ENCODE assay signal across 23 cellular contexts in the genomic region with DNA sequence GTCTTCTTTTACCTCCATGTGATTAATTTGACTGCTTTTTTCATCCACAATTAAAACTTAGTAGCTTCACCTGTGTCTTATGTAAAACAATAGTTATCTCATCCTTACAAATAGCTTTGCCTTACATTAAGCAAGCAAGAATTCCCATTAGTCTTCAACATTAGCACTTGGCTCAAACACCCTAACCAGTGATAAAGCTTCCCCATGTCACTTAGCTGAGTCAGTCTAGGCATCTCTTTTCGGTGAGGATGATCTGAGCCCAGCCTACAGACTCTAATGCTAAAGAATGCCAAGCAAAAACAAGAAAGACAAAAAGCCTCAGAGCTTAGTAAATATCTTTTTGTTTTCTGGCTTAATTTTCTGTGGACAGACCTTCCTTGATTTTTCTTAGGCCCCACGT. TPM values are rescaled to one million over a fixed set of nuclear protein-coding genes. Genes with fewer than 3 reads are reported as not detected.
DNase-seq lines count a peak whose midpoint lies in the region; ATAC-seq and TF ChIP-seq lines count a peak whose summit lies in the region.
"Had no signal": no experiment of that assay in that cellular context is flagged by ENCODE, and none has a peak within 500 bp of the region (broad histone marks: within the 10 kb centered on the region; RNA-seq: fewer than 3 reads in every experiment).

No MANE protein-coding gene starts in this region.

- intact Hi-C loops in CD4-positive, alpha-beta T cell (cut with DNase I, micrococcal nuclease) = no loop called here

- no peak for DNase-seq in activated naive CD4-positive, alpha-beta T cell (lab: John Stamatoyannopoulos, UW)
- peak; percentile 56 for DNase-seq in RPMI7951 (ENCODE audit: low read depth)
- DNase-seq in foreskin fibroblast = peak; percentile 47 to 68
- DNase-seq in stimulated activated effector memory CD8-positive, alpha-beta T cell treated with anti-CD3 and anti-CD28 coated beads, Interleukin-12 subunit alpha, Interleukin-12 subunit beta, amount 100 ng/mL, for 72 hours (ENCODE audit: low spot score in 2 of 2) = no peak
- DNase-seq in H4 (ENCODE audit: low spot score) = no peak
- DNase-seq in AG08396 (ENCODE audit: low spot score) = no peak
- DNase-seq in CD4-positive, alpha-beta T cell = no peak
- DNase-seq: 8988T; activated CD4-positive, alpha-beta T cell treated with anti-CD3 and anti-CD28 coated beads for 4 hours; activated CD8-positive, alpha-beta memory T cell treated with anti-CD3 and anti-CD28 coated beads, Interleukin-2, amount 50 U/mL, for 48 hours; CD8-positive, alpha-beta memory T cell; dermis blood vessel endothelial cell; hippocampal formation; left lung; NCI-H187 treated with DMSO at 0.1 percent for 48 hours; NCI-H510A; posterior cingulate gyrus; spleen; transverse colon had no signal

- CTCF ChIA-PET in CD4-positive, alpha-beta T cell (lab: Charles Lee) = no interaction called here

- H3K27ac ChIP-seq in CD4-positive, alpha-beta T cell (ENCODE audit: low read depth, low read length) = no peak overlapping the region
- H3K27ac ChIP-seq: left lung, spleen, transverse colon had no signal

- POLR2A ChIA-PET in CD4-positive, alpha-beta T cell (lab: Charles Lee) = no interaction called here

- no peak for TF ChIP-seq CTCF in foreskin fibroblast (IDR thresholded peaks at IDR 0.05; ENCODE audit: low read depth, low read length)
- no peak for TF ChIP-seq CTCF in CD4-positive, alpha-beta T cell (IDR thresholded peaks at IDR 0.05)

- peak; percentile 58 for ATAC-seq in stimulated activated effector memory CD8-positive, alpha-beta T cell treated with anti-CD3 and anti-CD28 coated beads, Interleukin-12 subunit alpha, Interleukin-12 subunit beta, amount 100 ng/mL, for 72 hours
- ATAC-seq in CD4-positive, alpha-beta T cell (ENCODE audit: poor library complexity) = no peak
- ATAC-seq: GM12878; GM23338; left lung; stimulated activated memory B cell treated with anti-CD40 and anti-IgM and Interleukin-4, amounts not matched to agents 10 μg/mL and 1 μg/mL and 100 μg/mL, for 72 hours had no signal

- peak overlapping the region; percentile 2 for H3K27ac Mint-ChIP-seq in activated naive CD4-positive, alpha-beta T cell treated with anti-CD3 and anti-CD28 coated beads, Interleukin-2, amount 50 U/mL, for 24 hours
- no peak overlapping the region for H3K27ac Mint-ChIP-seq in stimulated activated effector memory CD8-positive, alpha-beta T cell treated with anti-CD3 and anti-CD28 coated beads, Interleukin-12 subunit alpha, Interleukin-12 subunit beta, amount 100 ng/mL, for 72 hours
- no peak overlapping the region for H3K27ac Mint-ChIP-seq in CD4-positive, alpha-beta T cell
- H3K27ac Mint-ChIP-seq: GM23338; stimulated activated memory B cell treated with anti-CD40 and anti-IgM and Interleukin-4, amounts not matched to agents 10 μg/mL and 1 μg/mL and 100 μg/mL, for 72 hours had no signal

- no peaks in the 10 kb centered on the region for H3K9me3 Mint-ChIP-seq in activated naive CD4-positive, alpha-beta T cell treated with anti-CD3 and anti-CD28 coated beads, Interleukin-2, amount 50 U/mL, for 24 hours
- no peaks in the 10 kb centered on the region for H3K9me3 Mint-ChIP-seq in stimulated activated effector memory CD8-positive, alpha-beta T cell treated with anti-CD3 and anti-CD28 coated beads, Interleukin-12 subunit alpha, Interleukin-12 subunit beta, amount 100 ng/mL, for 72 hours
- H3K9me3 Mint-ChIP-seq in CD4-positive, alpha-beta T cell = no peaks in the 10 kb centered on the region
- H3K9me3 Mint-ChIP-seq: stimulated activated memory B cell treated with anti-CD40 and anti-IgM and Interleukin-4, amounts not matched to agents 10 μg/mL and 1 μg/mL and 100 μg/mL, for 72 hours had no signal

- peaks cover 2% of the 10 kb centered on the region for H3K27me3 Mint-ChIP-seq in activated naive CD4-positive, alpha-beta T cell treated with anti-CD3 and anti-CD28 coated beads, Interleukin-2, amount 50 U/mL, for 24 hours
- peaks cover 4% of the 10 kb centered on the region for H3K27me3 Mint-ChIP-seq in CD4-positive, alpha-beta T cell

- H3K4me3 ChIP-seq in foreskin fibroblast (ENCODE audit: low read depth in 1 of 2, low read length in 2 of 2) = no peak overlapping the region
- H3K4me3 ChIP-seq: GM12878, GM23338, left lung, spleen, transverse colon had no signal

- no peak overlapping the region for H3K4me3 Mint-ChIP-seq in activated naive CD4-positive, alpha-beta T cell treated with anti-CD3 and anti-CD28 coated beads, Interleukin-2, amount 50 U/mL, for 24 hours
- H3K4me3 Mint-ChIP-seq in stimulated activated effector memory CD8-positive, alpha-beta T cell treated with anti-CD3 and anti-CD28 coated beads, Interleukin-12 subunit alpha, Interleukin-12 subunit beta, amount 100 ng/mL, for 72 hours = no peak overlapping the region
- H3K4me3 Mint-ChIP-seq in CD4-positive, alpha-beta T cell = no peak overlapping the region
- H3K4me3 Mint-ChIP-seq: CD8-positive, alpha-beta memory T cell; GM23338; stimulated activated memory B cell treated with anti-CD40 and anti-IgM and Interleukin-4, amounts not matched to agents 10 μg/mL and 1 μg/mL and 100 μg/mL, for 72 hours had no signal

- H3K4me1 Mint-ChIP-seq in activated naive CD4-positive, alpha-beta T cell treated with anti-CD3 and anti-CD28 coated beads, Interleukin-2, amount 50 U/mL, for 24 hours = peaks cover 16% of the 10 kb centered on the region
- peaks cover 16% of the 10 kb centered on the region for H3K4me1 Mint-ChIP-seq in stimulated activated effector memory CD8-positive, alpha-beta T cell treated with anti-CD3 and anti-CD28 coated beads, Interleukin-12 subunit alpha, Interleukin-12 subunit beta, amount 100 ng/mL, for 72 hours
- peaks cover 10% of the 10 kb centered on the region for H3K4me1 Mint-ChIP-seq in CD4-positive, alpha-beta T cell (ENCODE audit: low read depth)
- H3K4me1 Mint-ChIP-seq: GM23338; stimulated activated memory B cell treated with anti-CD40 and anti-IgM and Interleukin-4, amounts not matched to agents 10 μg/mL and 1 μg/mL and 100 μg/mL, for 72 hours had no signal

- H3K36me3 Mint-ChIP-seq in activated naive CD4-positive, alpha-beta T cell treated with anti-CD3 and anti-CD28 coated beads, Interleukin-2, amount 50 U/mL, for 24 hours = no peaks in the 10 kb centered on the region
- no peaks in the 10 kb centered on the region for H3K36me3 Mint-ChIP-seq in stimulated activated effector memory CD8-positive, alpha-beta T cell treated with anti-CD3 and anti-CD28 coated beads, Interleukin-12 subunit alpha, Interleukin-12 subunit beta, amount 100 ng/mL, for 72 hours
- no peaks in the 10 kb centered on the region for H3K36me3 Mint-ChIP-seq in CD4-positive, alpha-beta T cell (ENCODE audit: low read depth)
- H3K36me3 Mint-ChIP-seq: stimulated activated memory B cell treated with anti-CD40 and anti-IgM and Interleukin-4, amounts not matched to agents 10 μg/mL and 1 μg/mL and 100 μg/mL, for 72 hours had no signal

- H3K27me3 ChIP-seq in CD4-positive, alpha-beta T cell (ENCODE audit: control insufficient read depth, insufficient read depth, low read length) = peaks cover 5% of the 10 kb centered on the region
- H3K27me3 ChIP-seq: left lung had no signal

- no peaks in the 10 kb centered on the region for H3K9me3 ChIP-seq in CD4-positive, alpha-beta T cell (ENCODE audit: control insufficient read depth, low read length)
- H3K9me3 ChIP-seq: left lung, spleen, transverse colon had no signal

RNA-seq across cellular contexts. Expression of gene GAD1, which starts 26.1 kb away (rescaled TPM):
- 3.9 and 6.7 TPM in 2 replicates for total RNA-seq in RPMI7951 (2014; rRNA removed; shearing (Covaris generic))
- total RNA-seq in H4 (2014; rRNA removed; shearing (Covaris generic)) = 2.2 and 4.3 TPM in 2 replicates
- total RNA-seq in CD4-positive, alpha-beta T cell = not detected
- total RNA-seq: dermis blood vessel endothelial cell, transverse colon had no signal

Comparison
In these comparisons a context has a peak if more than half of its experiments do, and no peak if none do; other contexts are left out.
1. DNase-seq: peak in RPMI7951 (single experiment) and foreskin fibroblast (2 of 2); none in activated naive CD4-positive, alpha-beta T cell (0 of 4), stimulated activated effector memory CD8-positive, alpha-beta T cell treated with anti-CD3 and anti-CD28 coated beads, Interleukin-12 subunit alpha, Interleukin-12 subunit beta, amount 100 ng/mL, for 72 hours (0 of 2), H4 (single experiment), AG08396 (single experiment) and CD4-positive, alpha-beta T cell (0 of 10).